ENCODE assay signal across 8 cellular contexts in the genomic region with DNA sequence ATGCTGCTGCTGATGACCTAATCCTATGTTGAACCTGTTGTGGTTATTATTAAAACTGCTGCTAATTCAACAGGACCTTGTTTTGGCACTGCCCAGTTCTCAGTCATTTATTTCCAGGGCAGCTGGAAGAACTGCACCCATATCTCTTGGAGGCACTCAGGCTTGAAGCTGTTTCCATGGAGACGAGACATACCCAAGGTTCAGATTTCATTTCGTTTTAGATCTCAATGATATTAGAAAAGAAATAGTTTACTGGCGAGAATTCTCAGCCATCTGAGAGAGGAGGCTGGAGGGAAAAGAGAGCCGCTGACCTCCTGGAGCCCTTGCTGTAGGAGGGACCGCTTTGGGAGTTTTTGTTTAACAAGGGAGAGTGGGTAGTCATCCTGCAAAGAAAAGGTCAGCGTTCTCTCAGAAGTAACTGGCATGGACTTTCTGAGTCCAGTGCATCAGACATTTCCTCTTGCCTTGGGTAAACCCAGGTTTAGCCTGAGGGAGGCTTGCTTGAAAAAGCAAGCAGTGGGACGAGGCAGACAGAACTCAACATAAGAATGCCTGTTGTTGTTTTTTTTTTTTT.
DNase-seq lines count a peak whose midpoint lies in the region; ATAC-seq and TF ChIP-seq lines count a peak whose summit lies in the region.

No MANE protein-coding gene starts in this region.

- DNase-seq in HCEC 1CT (peak; percentile 36), NCI-H774 (lab: John Stamatoyannopoulos, UW) (peak; percentile 6), skeletal muscle cell (ENCODE audit: low read depth) (peak; percentile 36), SKM-1 treated with dmso at 0.1 percent for 144 hours (lab: John Stamatoyannopoulos, UW; ENCODE audit: unreplicated experiment) (no peak), cortex of kidney (lab: John Stamatoyannopoulos, UW) (no peak)
- no peak for DNase-seq in effector memory CD4-positive, alpha-beta T cell

- TF ChIP-seq EP300 in gastroesophageal sphincter (IDR thresholded peaks at IDR 0.05) = no peak

- TF ChIP-seq POLR2A in gastroesophageal sphincter (IDR thresholded peaks at IDR 0.05) = no peak

- no peak overlapping the region for H3K4me3 ChIP-seq in gastroesophageal sphincter
- H3K4me3 ChIP-seq in skeletal muscle cell (ENCODE audit: low read depth, low read length) = no peak overlapping the region
- H3K4me3 ChIP-seq in effector memory CD4-positive, alpha-beta T cell (ENCODE audit: insufficient read depth, low read depth, low read length, poor library complexity, severe bottlenecking) = no peak overlapping the region

- H3K36me3 ChIP-seq in gastroesophageal sphincter = peaks cover 0 to 32% of the 10 kb centered on the region in 2 donors
- no peaks in the 10 kb centered on the region for H3K36me3 ChIP-seq in effector memory CD4-positive, alpha-beta T cell (ENCODE audit: control insufficient read depth, insufficient read depth, low read length)

- TF ChIP-seq CTCF in gastroesophageal sphincter (IDR thresholded peaks at IDR 0.05) = no peak

- peaks cover 3 to 28% (median 7%) of the 10 kb centered on the region in 3 donors for H3K4me1 ChIP-seq in gastroesophageal sphincter
- no peaks in the 10 kb centered on the region for H3K4me1 ChIP-seq in effector memory CD4-positive, alpha-beta T cell (ENCODE audit: control insufficient read depth, insufficient read depth, low read length, poor library complexity, severe bottlenecking)

- WGBS in gastroesophageal sphincter (ENCODE audit: low coverage in 1 of 2), 2 donors = 23 to 46% methylated on average over 4 to 7 of the region's 7 CpGs

- H3K27me3 ChIP-seq in gastroesophageal sphincter = no peaks in the 10 kb centered on the region
- H3K27me3 ChIP-seq in effector memory CD4-positive, alpha-beta T cell (replicated peaks; ENCODE audit: control insufficient read depth, insufficient read depth, low read length, poor library complexity, severe bottlenecking) = no peaks in the 10 kb centered on the region

- peaks cover 0 to 8% (median 0%) of the 10 kb centered on the region in 3 donors for H3K9me3 ChIP-seq in gastroesophageal sphincter
- no peaks in the 10 kb centered on the region for H3K9me3 ChIP-seq in effector memory CD4-positive, alpha-beta T cell (ENCODE audit: control insufficient read depth, low read length)

- peak; percentile 31 for ATAC-seq in gastroesophageal sphincter
- ATAC-seq in HG03571 (IDR thresholded peaks at IDR 0.05; ENCODE audit: unreplicated experiment) = no peak

- peak overlapping the region in 3 of 4 donors; percentile 32 to 68 (median 33) for H3K27ac ChIP-seq in gastroesophageal sphincter
- H3K27ac ChIP-seq in effector memory CD4-positive, alpha-beta T cell (ENCODE audit: insufficient read depth, low read length, poor library complexity, severe bottlenecking) = no peak overlapping the region

Comparison
In these comparisons a context has a peak if more than half of its experiments do, and no peak if none do; other contexts are left out.
1. DNase-seq: peak in HCEC 1CT (single experiment), NCI-H774 (single experiment) and skeletal muscle cell (single experiment); none in effector memory CD4-positive, alpha-beta T cell (0 of 3), SKM-1 treated with dmso at 0.1 percent for 144 hours (single experiment) and cortex of kidney (single experiment).